14 cellular contexts compared by ENCODE assay signal in genomic region chr11:2303627-2304155, GRCh38. TPM values are rescaled to one million over a fixed set of nuclear protein-coding genes. Genes with fewer than 3 reads are reported as not detected.
DNase-seq lines count a peak whose midpoint lies in the region; ATAC-seq and TF ChIP-seq lines count a peak whose summit lies in the region.
"Had no signal": no experiment of that assay in that cellular context is flagged by ENCODE, and none has a peak within 500 bp of the region (broad histone marks: within the 10 kb centered on the region; RNA-seq: fewer than 3 reads in every experiment).

No MANE protein-coding gene starts in this region.

- H3K4me3 ChIP-seq in CD4-positive, CD25-positive, alpha-beta regulatory T cell (ENCODE audit: low read depth, low read length) = peak overlapping the region; percentile 81
- H3K4me3 ChIP-seq: GM12878 had no signal

- H3K27me3 Mint-ChIP-seq in CD4-positive, CD25-positive, alpha-beta regulatory T cell = no peaks in the 10 kb centered on the region
- H3K27me3 Mint-ChIP-seq in T-helper 17 cell (no peaks in the 10 kb centered on the region), natural killer cell (ENCODE audit: low read depth in 2 of 2) (no peaks in the 10 kb centered on the region)

- H3K36me3 Mint-ChIP-seq in CD4-positive, CD25-positive, alpha-beta regulatory T cell = no peaks in the 10 kb centered on the region
- H3K36me3 Mint-ChIP-seq in T-helper 17 cell (ENCODE audit: low read depth) (peaks cover 3% of the 10 kb centered on the region), natural killer cell (no peaks in the 10 kb centered on the region)

- peak overlapping the region; percentile 80 for H3K27ac ChIP-seq in CD4-positive, CD25-positive, alpha-beta regulatory T cell (ENCODE audit: insufficient read depth, low read length, poor library complexity, severe bottlenecking)
- H3K27ac ChIP-seq: KMS-11 had no signal

- H3K27me3 ChIP-seq in CD4-positive, CD25-positive, alpha-beta regulatory T cell (ENCODE audit: control insufficient read depth, insufficient read depth, low read length) = no peaks in the 10 kb centered on the region

- peak overlapping the region; percentile 90 to 95 (median 93) for H3K27ac Mint-ChIP-seq in CD4-positive, CD25-positive, alpha-beta regulatory T cell
- H3K27ac Mint-ChIP-seq in T-helper 17 cell = peak overlapping the region; percentile 84
- H3K27ac Mint-ChIP-seq in natural killer cell = peak overlapping the region; percentile 86 to 96

- no peaks in the 10 kb centered on the region for H3K9me3 Mint-ChIP-seq in CD4-positive, CD25-positive, alpha-beta regulatory T cell
- no peaks in the 10 kb centered on the region for H3K9me3 Mint-ChIP-seq in natural killer cell

- H3K4me1 ChIP-seq in CD4-positive, CD25-positive, alpha-beta regulatory T cell (ENCODE audit: control insufficient read depth, insufficient read depth, low read length, poor library complexity, severe bottlenecking) = peaks cover 88% of the 10 kb centered on the region

- no peak for TF ChIP-seq CTCF in natural killer cell (IDR thresholded peaks at IDR 0.05)

- peak overlapping the region; percentile 94 to 99 (median 96) for H3K4me3 Mint-ChIP-seq in CD4-positive, CD25-positive, alpha-beta regulatory T cell
- H3K4me3 Mint-ChIP-seq in T-helper 17 cell (peak overlapping the region; percentile 97), natural killer cell (peak overlapping the region; percentile 98)

- no peak for DNase-seq in CD4-positive, CD25-positive, alpha-beta regulatory T cell
- DNase-seq in T-helper 17 cell (peak in 1 of 3 donors; percentile 3), Right ventricle myocardium superior (peak; percentile 84), natural killer cell (peak; percentile 15), NCI-H524 treated with DMSO at 0.1 percent for 48 hours (lab: John Stamatoyannopoulos, UW) (no peak), NCI-H1092 treated with DMSO at 0.1 percent for 48 hours (lab: John Stamatoyannopoulos, UW) (no peak), NCI-H82 treated with DMSO at 0.1 percent for 48 hours (lab: John Stamatoyannopoulos, UW; ENCODE audit: unreplicated experiment) (no peak)
- DNase-seq: activated gamma-delta T cell, Calu3, NCI-H510A treated with DMSO at 0.1 percent for 48 hours had no signal

- H3K36me3 ChIP-seq in CD4-positive, CD25-positive, alpha-beta regulatory T cell (ENCODE audit: control insufficient read depth, insufficient read depth, low read length) = no peaks in the 10 kb centered on the region

- intact Hi-C loops in Right ventricle myocardium superior (cut with DNase I) (loop anchor here (10.0 kb wide), 1 partner anchor 221 kb away; no protein-coding TSS in a partner anchor), natural killer cell (cut with micrococcal nuclease) (loop anchor here (5.0 kb wide), 1 partner anchor 36 kb away; no protein-coding TSS in a partner anchor)

- no peak for ATAC-seq in CD4-positive, CD25-positive, alpha-beta regulatory T cell (ENCODE audit: low read depth in 2 of 2)
- ATAC-seq in T-helper 17 cell = no peak
- peak; percentile 52 for ATAC-seq in Right ventricle myocardium superior (ENCODE audit: poor library complexity)
- no peak for ATAC-seq in natural killer cell
- no peak for ATAC-seq in GM18907 (IDR thresholded peaks at IDR 0.05; ENCODE audit: unreplicated experiment)
- ATAC-seq: GM12878 had no signal

- H3K4me1 Mint-ChIP-seq in CD4-positive, CD25-positive, alpha-beta regulatory T cell = peaks cover 0 to 78% (median 29%) of the 10 kb centered on the region in 4 donors
- H3K4me1 Mint-ChIP-seq in T-helper 17 cell (peaks cover 28% of the 10 kb centered on the region), natural killer cell (peaks cover 22 to 75% of the 10 kb centered on the region in 2 donors)

- no peaks in the 10 kb centered on the region for H3K9me3 ChIP-seq in CD4-positive, CD25-positive, alpha-beta regulatory T cell (ENCODE audit: control insufficient read depth in 2 of 2, low read length in 2 of 2)
- H3K9me3 ChIP-seq in T-helper 17 cell (ENCODE audit: control insufficient read depth, low read length, poor library complexity, severe bottlenecking) = no peaks in the 10 kb centered on the region

RNA-seq across cellular contexts. Expression of gene TSPAN32, which starts 1.9 kb away (rescaled TPM):
- total RNA-seq in CD4-positive, CD25-positive, alpha-beta regulatory T cell = 60.0 TPM
- polyA plus RNA-seq in CD4-positive, CD25-positive, alpha-beta regulatory T cell = 10 to 100 TPM; 13.8 to 60.7 (median 31.0) TPM
- 10 to 100 TPM; 65.7 to 93.2 TPM for total RNA-seq in T-helper 17 cell
- 13.9 TPM for total RNA-seq in Right ventricle myocardium superior
- 100 to 1,000 TPM; 268 to 327 (median 299) TPM for total RNA-seq in natural killer cell
- total RNA-seq: Calu3, GM12878, pulmonary artery endothelial cell had no signal

RNA-seq across cellular contexts. Expression of gene C11orf21, which starts 2.0 kb away (rescaled TPM):
- total RNA-seq in CD4-positive, CD25-positive, alpha-beta regulatory T cell = 41.8 TPM
- polyA plus RNA-seq in CD4-positive, CD25-positive, alpha-beta regulatory T cell = 10 to 100 TPM; 11.9 to 16.8 (median 15.1) TPM
- total RNA-seq in T-helper 17 cell = 10 to 100 TPM; 50.1 to 89.1 TPM
- total RNA-seq in Right ventricle myocardium superior = 43.6 TPM
- total RNA-seq in natural killer cell = 100 to 1,000 TPM; 227 to 325 (median 237) TPM
- total RNA-seq: Calu3, pulmonary artery endothelial cell had no signal

RNA-seq across cellular contexts. Expression of gene ASCL2, which starts 33.3 kb away (rescaled TPM):
- 0.20 TPM for total RNA-seq in CD4-positive, CD25-positive, alpha-beta regulatory T cell
- under 1 TPM; 0.13 to 0.47 (median 0.30) TPM for polyA plus RNA-seq in CD4-positive, CD25-positive, alpha-beta regulatory T cell
- total RNA-seq in T-helper 17 cell = under 1 TPM in 1 of 2 donors, not detected in 1; 0.18 TPM
- total RNA-seq in Right ventricle myocardium superior = 0.11 TPM
- 10 to 100 TPM; 10.8 to 16.8 (median 16.0) TPM for total RNA-seq in natural killer cell
- total RNA-seq: Calu3, GM12878, pulmonary artery endothelial cell had no signal
- polyA plus RNA-seq: GM12878 had no signal

Comparison
In these comparisons a context has a peak if more than half of its experiments do, and no peak if none do; other contexts are left out.
1. DNase-seq: peak in Right ventricle myocardium superior (single experiment) and natural killer cell (single experiment); none in CD4-positive, CD25-positive, alpha-beta regulatory T cell (0 of 3), NCI-H524 treated with DMSO at 0.1 percent for 48 hours (single experiment), NCI-H1092 treated with DMSO at 0.1 percent for 48 hours (single experiment) and NCI-H82 treated with DMSO at 0.1 percent for 48 hours (single experiment).
2. Peak in every context shown above with its lines, with median percentiles within 50 percentile points of each other: H3K27ac Mint-ChIP-seq and H3K4me3 Mint-ChIP-seq.